In the genomic region with DNA sequence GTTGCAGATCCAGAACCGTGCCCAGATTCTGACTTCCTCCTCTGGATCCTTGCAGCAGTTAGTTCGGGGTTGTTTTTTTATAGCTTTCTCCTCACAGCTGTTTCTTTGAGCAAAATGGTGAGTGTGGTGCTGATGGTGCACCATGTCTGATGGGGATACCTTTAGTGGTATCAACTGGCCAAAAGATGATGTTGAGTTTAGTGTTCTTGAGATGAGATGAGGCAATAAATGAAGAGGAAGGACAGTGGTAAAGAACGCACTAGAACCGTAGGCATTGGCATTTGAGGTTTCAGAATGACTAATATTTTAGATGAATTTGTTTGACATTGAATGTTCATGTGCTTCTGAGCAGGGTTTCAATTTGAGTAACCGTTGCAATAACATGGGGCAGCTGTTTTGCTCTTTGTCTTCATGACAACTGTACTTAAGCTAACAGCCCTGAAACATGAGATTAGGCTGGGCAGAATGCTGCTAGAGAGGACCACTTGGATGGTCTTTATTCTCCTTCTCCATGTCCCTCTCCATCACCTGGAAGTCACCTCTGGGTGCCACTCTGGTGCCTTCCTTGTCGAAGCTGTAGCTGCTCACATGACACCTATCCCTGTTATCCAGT, we compare ENCODE assay signal across 8 cellular contexts. TPM values are rescaled to one million over a fixed set of nuclear protein-coding genes. Genes with fewer than 3 reads are reported as not detected.
A peak's percentile ranks its signal among the peaks of the same experiment; 100 is the strongest.
DNase-seq lines count a peak whose midpoint lies in the region; ATAC-seq and TF ChIP-seq lines count a peak whose summit lies in the region.

No MANE protein-coding gene starts in this region.

- H3K9me3 Mint-ChIP-seq in CD4-positive, alpha-beta memory T cell, result peaks cover 0 to 2% (median 0%) of the 10 kb centered on the region in 8 donors
- H3K9me3 Mint-ChIP-seq in activated CD8-positive, alpha-beta T cell treated with anti-CD3 and anti-CD28 coated beads, Interleukin-2, amount 10 ng/mL, durations not matched to agents 7 days and 5 days (ENCODE audit: insufficient read depth), result peaks cover 13% of the 10 kb centered on the region
- H3K9me3 Mint-ChIP-seq in nephron progenitor cell, result no peaks in the 10 kb centered on the region

- in situ Hi-C loops in HAP-1 (cut with MboI; ENCODE audit: low sequenced_read_pairs) (no loop called here), ACHN (cut with HindIII; ENCODE audit: low pct_ligation_motif_present, low pct_unique_long_range_greater_than_20kb, low sequenced_read_pairs) (no loop called here)

- H3K36me3 ChIP-seq in CD4-positive, alpha-beta memory T cell (ENCODE audit: insufficient read depth, low read length), result peaks cover 13% of the 10 kb centered on the region
- no peaks in the 10 kb centered on the region for H3K36me3 ChIP-seq in HAP-1 (replicated peaks)

- no peak for DNase-seq in CD4-positive, alpha-beta memory T cell
- peak; percentile 72 for DNase-seq in activated CD8-positive, alpha-beta T cell treated with anti-CD3 and anti-CD28 coated beads, Interleukin-2, amount 10 ng/mL, durations not matched to agents 7 days and 5 days
- DNase-seq in nephron progenitor cell, result no peak
- no peak for DNase-seq in HAP-1 (ENCODE audit: low spot score in 2 of 2)
- DNase-seq in ACHN, result no peak
- DNase-seq in left colon, result no peak

- intact Hi-C loops in CD4-positive, alpha-beta memory T cell (cut with micrococcal nuclease), result no loop called here
- intact Hi-C loops in left colon (cut with DNase I, micrococcal nuclease), result no loop called here

- H3K4me1 Mint-ChIP-seq in CD4-positive, alpha-beta memory T cell, result peaks cover 58 to 87% (median 74%) of the 10 kb centered on the region in 4 donors
- H3K4me1 Mint-ChIP-seq in activated CD8-positive, alpha-beta T cell treated with anti-CD3 and anti-CD28 coated beads, Interleukin-2, amount 10 ng/mL, durations not matched to agents 7 days and 5 days (ENCODE audit: low read depth), result peaks cover 87% of the 10 kb centered on the region
- H3K4me1 Mint-ChIP-seq in nephron progenitor cell, result no peaks in the 10 kb centered on the region

- peaks cover 84% of the 10 kb centered on the region for H3K4me1 ChIP-seq in CD4-positive, alpha-beta memory T cell (ENCODE audit: insufficient read depth, low read length)
- H3K4me1 ChIP-seq in HAP-1, result no peaks in the 10 kb centered on the region

- peak overlapping the region; percentile 85 to 95 (median 90) for H3K4me3 Mint-ChIP-seq in CD4-positive, alpha-beta memory T cell
- H3K4me3 Mint-ChIP-seq in activated CD8-positive, alpha-beta T cell treated with anti-CD3 and anti-CD28 coated beads, Interleukin-2, amount 10 ng/mL, durations not matched to agents 7 days and 5 days, result peak overlapping the region; percentile 78
- H3K4me3 Mint-ChIP-seq in nephron progenitor cell, result no peak overlapping the region

- H3K4me3 ChIP-seq in CD4-positive, alpha-beta memory T cell (ENCODE audit: low read length in 2 of 2), result peak overlapping the region; percentile 17 to 54
- no peak overlapping the region for H3K4me3 ChIP-seq in HAP-1

- POLR2A ChIA-PET in CD4-positive, alpha-beta memory T cell (lab: Charles Lee; ENCODE audit: partially characterized antibody), result interaction anchor here (0.8 to 13.8 kb wide), 11 partner anchors 9 to 164 kb away, joined by 3 to 213 read pairs (median 3); no protein-coding TSS in a partner anchor
- POLR2A ChIA-PET in activated CD8-positive, alpha-beta T cell treated with anti-CD3 and anti-CD28 coated beads, Interleukin-2, amount 10 ng/mL, durations not matched to agents 7 days and 5 days (lab: Charles Lee), result interaction anchor here (0.6 to 6.0 kb wide), 16 partner anchors 10 to 164 kb away, joined by 3 to 34 read pairs (median 8); partner anchors contain the start of genes CD28 and ICOS

- CTCF ChIA-PET in CD4-positive, alpha-beta memory T cell (lab: Charles Lee; ENCODE audit: partially characterized antibody), result interaction anchor here (1.1 to 7.2 kb wide), 7 partner anchors 8 to 38 kb away, joined by 3 to 58 read pairs (median 4); no protein-coding TSS in a partner anchor
- CTCF ChIA-PET in activated CD8-positive, alpha-beta T cell treated with anti-CD3 and anti-CD28 coated beads, Interleukin-2, amount 10 ng/mL, durations not matched to agents 7 days and 5 days (lab: Charles Lee), result interaction anchor here (0.7 to 8.5 kb wide), 14 partner anchors 9 to 153 kb away, joined by 3 to 82 read pairs (median 7); no protein-coding TSS in a partner anchor

- peak overlapping the region; percentile 41 to 89 (median 81) for H3K27ac Mint-ChIP-seq in CD4-positive, alpha-beta memory T cell
- H3K27ac Mint-ChIP-seq in activated CD8-positive, alpha-beta T cell treated with anti-CD3 and anti-CD28 coated beads, Interleukin-2, amount 10 ng/mL, durations not matched to agents 7 days and 5 days, result peak overlapping the region; percentile 97
- H3K27ac Mint-ChIP-seq in nephron progenitor cell, result no peak overlapping the region

- H3K36me3 Mint-ChIP-seq in CD4-positive, alpha-beta memory T cell, result peaks cover 32 to 46% of the 10 kb centered on the region in 2 donors
- H3K36me3 Mint-ChIP-seq in activated CD8-positive, alpha-beta T cell treated with anti-CD3 and anti-CD28 coated beads, Interleukin-2, amount 10 ng/mL, durations not matched to agents 7 days and 5 days (ENCODE audit: low read depth), result peaks cover 43% of the 10 kb centered on the region
- no peaks in the 10 kb centered on the region for H3K36me3 Mint-ChIP-seq in nephron progenitor cell (ENCODE audit: low read depth)

- H3K9me3 ChIP-seq in CD4-positive, alpha-beta memory T cell (ENCODE audit: control insufficient read depth in 1 of 2, low read length in 2 of 2), result no peaks in the 10 kb centered on the region
- no peaks in the 10 kb centered on the region for H3K9me3 ChIP-seq in HAP-1

- ATAC-seq in GM19023 (IDR thresholded peaks at IDR 0.05; ENCODE audit: unreplicated experiment) (peak; percentile 90), HG02973 (IDR thresholded peaks at IDR 0.05; ENCODE audit: unreplicated experiment) (peak; percentile 96), left colon (no peak)
- ATAC-seq in activated CD8-positive, alpha-beta T cell treated with anti-CD3 and anti-CD28 coated beads, Interleukin-2, amount 10 ng/mL, durations not matched to agents 7 days and 5 days, result peak; percentile 70

- no peaks in the 10 kb centered on the region for H3K27me3 ChIP-seq in CD4-positive, alpha-beta memory T cell (ENCODE audit: insufficient read depth, low read length)
- no peaks in the 10 kb centered on the region for H3K27me3 ChIP-seq in HAP-1 (ENCODE audit: low read depth)

- peak overlapping the region; percentile 59 for H3K27ac ChIP-seq in CD4-positive, alpha-beta memory T cell (ENCODE audit: low read depth, low read length)

- no peak for TF ChIP-seq CTCF in nephron progenitor cell (IDR thresholded peaks at IDR 0.05)

- H3K27me3 Mint-ChIP-seq in CD4-positive, alpha-beta memory T cell, result no peaks in the 10 kb centered on the region
- H3K27me3 Mint-ChIP-seq in activated CD8-positive, alpha-beta T cell treated with anti-CD3 and anti-CD28 coated beads, Interleukin-2, amount 10 ng/mL, durations not matched to agents 7 days and 5 days (ENCODE audit: low read depth), result no peaks in the 10 kb centered on the region
- H3K27me3 Mint-ChIP-seq in nephron progenitor cell (ENCODE audit: low read depth, poor library complexity), result peaks cover 9% of the 10 kb centered on the region

RNA-seq across cellular contexts. Expression of gene CTLA4, which starts 3.9 kb away (rescaled TPM):
- total RNA-seq in CD4-positive, alpha-beta memory T cell, result 10 to 100 TPM; 18.4 to 20.4 TPM
- 1 to 10 TPM; 7.6 to 9.0 TPM for polyA plus RNA-seq in CD4-positive, alpha-beta memory T cell
- 1 to 10 TPM; 3.8 to 4.7 TPM for total RNA-seq in activated CD8-positive, alpha-beta T cell treated with anti-CD3 and anti-CD28 coated beads, Interleukin-2, amount 10 ng/mL, durations not matched to agents 7 days and 5 days
- total RNA-seq in left colon, result under 1 TPM in 1 of 2 donors, not detected in 1; 0.39 TPM
